Comparison of ENCODE assay signal across 15 cellular contexts in the genomic region with DNA sequence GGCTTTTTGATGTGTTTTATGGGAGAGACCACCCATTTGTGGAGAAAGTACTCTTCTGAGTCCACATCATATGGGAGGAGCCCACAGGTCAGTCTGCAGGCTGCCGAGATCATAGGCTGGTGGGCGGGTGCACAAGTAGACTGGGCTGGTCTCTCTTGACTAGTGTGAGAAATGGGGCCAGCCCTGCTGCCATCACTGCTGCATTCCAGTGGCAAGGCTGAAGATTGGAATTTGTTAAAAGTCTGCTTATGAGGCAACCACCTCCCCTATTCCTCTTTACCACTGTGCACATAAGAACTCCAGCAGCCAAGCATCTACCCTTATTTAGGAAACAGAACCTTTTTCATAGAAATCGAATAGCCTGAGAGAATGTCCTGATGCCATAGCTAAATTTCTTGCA.
DNase-seq lines count a peak whose midpoint lies in the region; ATAC-seq and TF ChIP-seq lines count a peak whose summit lies in the region.
"Had no signal": no experiment of that assay in that cellular context is flagged by ENCODE, and none has a peak within 500 bp of the region (broad histone marks: within the 10 kb centered on the region; RNA-seq: fewer than 3 reads in every experiment).

No MANE protein-coding gene starts in this region.

- peak overlapping the region; percentile 39 for H3K27ac Mint-ChIP-seq in progenitor cell of endocrine pancreas

- no peaks in the 10 kb centered on the region for H3K9me3 Mint-ChIP-seq in progenitor cell of endocrine pancreas (ENCODE audit: low read depth)
- H3K9me3 Mint-ChIP-seq: CD4-positive, alpha-beta memory T cell had no signal

- H3K27me3 Mint-ChIP-seq in progenitor cell of endocrine pancreas = no peaks in the 10 kb centered on the region
- H3K27me3 Mint-ChIP-seq: CD4-positive, alpha-beta memory T cell had no signal

- no peak for TF ChIP-seq CTCF in progenitor cell of endocrine pancreas (IDR thresholded peaks at IDR 0.05; ENCODE audit: unreplicated experiment)
- TF ChIP-seq CTCF in GM10266 (IDR thresholded peaks at IDR 0.05; ENCODE audit: control insufficient read depth, insufficient read depth, low read depth, missing control alignments) = no peak

- no peaks in the 10 kb centered on the region for H3K4me1 Mint-ChIP-seq in progenitor cell of endocrine pancreas (ENCODE audit: low read depth)
- H3K4me1 Mint-ChIP-seq: CD4-positive, alpha-beta memory T cell had no signal

- peak; percentile 40 for DNase-seq in EH (ENCODE audit: low read depth)
- peak; percentile 50 for DNase-seq in NCI-H226
- peak; percentile 22 for DNase-seq in fibroblast of peridontal ligament (ENCODE audit: extremely low read depth)
- no peak for DNase-seq in progenitor cell of endocrine pancreas (ENCODE audit: low spot score, unreplicated experiment)
- no peak for DNase-seq in GM10266 (ENCODE audit: extremely low spot score)
- DNase-seq: CD4-positive, alpha-beta memory T cell; MM.1S; NCI-H1092 treated with DMSO at 0.1 percent for 48 hours; NCI-H1694; NCI-H345; NCI-H69; SIG-M5 had no signal

- peaks cover 9% of the 10 kb centered on the region for H3K36me3 Mint-ChIP-seq in progenitor cell of endocrine pancreas (ENCODE audit: insufficient read depth)

- ATAC-seq in GM19351 (IDR thresholded peaks at IDR 0.05; ENCODE audit: unreplicated experiment) (no peak), HG02884 (IDR thresholded peaks at IDR 0.05; ENCODE audit: unreplicated experiment) (no peak)
- ATAC-seq: GM12878 had no signal

- no peak overlapping the region for H3K4me3 Mint-ChIP-seq in progenitor cell of endocrine pancreas (ENCODE audit: low read depth)
- H3K4me3 Mint-ChIP-seq: CD4-positive, alpha-beta memory T cell had no signal

Comparison
In these comparisons a context has a peak if more than half of its experiments do, and no peak if none do; other contexts are left out.
1. DNase-seq: peak in EH (single experiment), NCI-H226 (single experiment) and fibroblast of peridontal ligament (single experiment); none in progenitor cell of endocrine pancreas (single experiment) and GM10266 (single experiment).